ENCODE assay signal across 33 cellular contexts in the genomic region with DNA sequence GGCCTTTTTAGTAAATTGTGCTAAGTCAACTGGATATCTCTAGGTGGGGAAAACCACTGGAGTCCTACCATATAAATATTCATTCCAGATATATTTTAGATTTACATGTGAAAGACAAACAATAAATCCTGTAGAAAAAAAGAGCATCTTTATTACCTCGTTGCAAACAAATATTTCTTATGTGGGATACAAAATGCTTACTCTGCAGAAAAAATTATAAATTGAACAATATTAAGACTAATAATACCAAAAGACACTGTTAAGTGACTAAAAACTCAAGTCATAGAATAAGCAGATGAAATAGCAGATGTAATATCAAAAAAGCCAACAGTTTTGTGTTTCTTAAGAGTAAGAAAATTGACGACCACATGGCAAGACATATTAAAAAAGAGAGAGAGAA. TPM values are rescaled to one million over a fixed set of nuclear protein-coding genes. Genes with fewer than 3 reads are reported as not detected.
"Had no signal": no experiment of that assay in that cellular context is flagged by ENCODE, and none has a peak within 500 bp of the region (broad histone marks: within the 10 kb centered on the region; RNA-seq: fewer than 3 reads in every experiment).

No MANE protein-coding gene starts in this region.

- H3K27ac ChIP-seq: neural progenitor cell, ovary, parathyroid adenoma, psoas muscle, skin epidermis, stomach, thoracic aorta, thyroid gland, upper lobe of left lung, vagina had no signal

- H3K27ac Mint-ChIP-seq: natural killer cell; nephron; neural progenitor cell; progenitor cell of endocrine pancreas; stimulated activated memory B cell treated with anti-CD40 and anti-IgM and Interleukin-4, amounts not matched to agents 10 μg/mL and 1 μg/mL and 100 μg/mL, for 72 hours; stimulated activated naive CD8-positive, alpha-beta T cell treated with anti-CD3 and anti-CD28 coated beads, Interleukin-15, Interleukin-2, amounts not matched to agents 100 ng/mL and 50 ng/mL, for 24 hours had no signal

- H3K4me3 ChIP-seq: neural progenitor cell, ovary, psoas muscle, skin epidermis, smooth muscle cell, spleen, stomach, thoracic aorta, thyroid gland, tibial nerve, upper lobe of left lung, vagina had no signal

- H3K4me1 ChIP-seq: neural progenitor cell, parathyroid adenoma, psoas muscle, thyroid gland, vagina had no signal

- H3K36me3 Mint-ChIP-seq: natural killer cell; neural progenitor cell; stimulated activated memory B cell treated with anti-CD40 and anti-IgM and Interleukin-4, amounts not matched to agents 10 μg/mL and 1 μg/mL and 100 μg/mL, for 72 hours had no signal

- H3K79me2 ChIP-seq: parathyroid adenoma had no signal

- H3K9ac ChIP-seq: neural progenitor cell, parathyroid adenoma had no signal

- FAIRE-seq: urothelium cell line had no signal

- H3K27me3 ChIP-seq: neural progenitor cell, spleen, stomach, thyroid gland, tibial nerve, upper lobe of left lung, vagina had no signal

- H3K9me3 Mint-ChIP-seq: natural killer cell; nephron; neural progenitor cell; stimulated activated memory B cell treated with anti-CD40 and anti-IgM and Interleukin-4, amounts not matched to agents 10 μg/mL and 1 μg/mL and 100 μg/mL, for 72 hours; stimulated activated naive CD8-positive, alpha-beta T cell treated with anti-CD3 and anti-CD28 coated beads, Interleukin-15, Interleukin-2, amounts not matched to agents 100 ng/mL and 50 ng/mL, for 24 hours had no signal

- ATAC-seq: natural killer cell; psoas muscle; right cardiac atrium; sciatic nerve; stimulated activated memory B cell treated with anti-CD40 and anti-IgM and Interleukin-4, amounts not matched to agents 10 μg/mL and 1 μg/mL and 100 μg/mL, for 72 hours had no signal

- H3K27me3 Mint-ChIP-seq: progenitor cell of endocrine pancreas; stimulated activated memory B cell treated with anti-CD40 and anti-IgM and Interleukin-4, amounts not matched to agents 10 μg/mL and 1 μg/mL and 100 μg/mL, for 72 hours; stimulated activated naive CD8-positive, alpha-beta T cell treated with anti-CD3 and anti-CD28 coated beads, Interleukin-15, Interleukin-2, amounts not matched to agents 100 ng/mL and 50 ng/mL, for 24 hours had no signal

- H3K4me1 Mint-ChIP-seq: natural killer cell; neural progenitor cell; stimulated activated memory B cell treated with anti-CD40 and anti-IgM and Interleukin-4, amounts not matched to agents 10 μg/mL and 1 μg/mL and 100 μg/mL, for 72 hours had no signal

- H2AFZ ChIP-seq: neural progenitor cell, parathyroid adenoma had no signal

- DNase-seq: natural killer cell; occipital lobe; ovary; posterior cingulate gyrus; psoas muscle; right cardiac atrium; spleen; stimulated activated CD4-positive, alpha-beta T cell treated with anti-CD3 and anti-CD28 coated beads, Interleukin-12 subunit alpha, Interleukin-12 subunit beta, amount 100 ng/mL, for 4 hours; stimulated activated CD4-positive, alpha-beta T cell treated with anti-CD3 and anti-CD28 coated beads, Interleukin-1b, Interleukin-23, amount 100 ng/mL, for 48 hours; stimulated activated CD4-positive, alpha-beta T cell treated with anti-CD3 and anti-CD28 coated beads, Interleukin-4, amount 100 ng/mL, for 1 hour; stimulated activated CD4-positive, alpha-beta T cell treated with anti-CD3 and anti-CD28 coated beads, Interleukin-4, amount 100 ng/mL, for 4 hours; stimulated activated CD8-positive, alpha-beta memory T cell treated with anti-CD3 and anti-CD28 coated beads, Interleukin-4, amount 100 ng/mL, for 48 hours; stimulated activated naive CD4-positive, alpha-beta T cell treated with Interleukin-2 at 50 U/mL for 16 hours; stomach; thyroid gland; trophoblast cell; upper lobe of left lung had no signal

- H3K4me2 ChIP-seq: neural progenitor cell, smooth muscle cell had no signal

- H3K9me3 ChIP-seq: ovary, psoas muscle, spleen, stomach, thoracic aorta, thyroid gland, tibial nerve, upper lobe of left lung, vagina had no signal

- H3K36me3 ChIP-seq: neural progenitor cell, ovary, spleen, stomach, thoracic aorta, thyroid gland, tibial nerve, upper lobe of left lung, vagina had no signal

- H3K4me3 Mint-ChIP-seq: natural killer cell; nephron; neural progenitor cell; stimulated activated memory B cell treated with anti-CD40 and anti-IgM and Interleukin-4, amounts not matched to agents 10 μg/mL and 1 μg/mL and 100 μg/mL, for 72 hours; stimulated activated naive CD8-positive, alpha-beta T cell treated with anti-CD3 and anti-CD28 coated beads, Interleukin-15, Interleukin-2, amounts not matched to agents 100 ng/mL and 50 ng/mL, for 24 hours had no signal

RNA-seq across cellular contexts. Expression of gene SULT1B1, which starts 43.8 kb away (rescaled TPM):
- total RNA-seq: osteoblast, renal cortical epithelial cell, smooth muscle cell had no signal
- polyA plus RNA-seq: neural cell, smooth muscle cell had no signal
